Comparison of ENCODE assay signal across 20 cellular contexts in genomic region chrX:119069128-119069527, GRCh38. TPM values are rescaled to one million over a fixed set of nuclear protein-coding genes. Genes with fewer than 3 reads are reported as not detected.
DNase-seq lines count a peak whose midpoint lies in the region; ATAC-seq, FAIRE-seq and TF ChIP-seq lines count a peak whose summit lies in the region.
"Had no signal": no experiment of that assay in that cellular context is flagged by ENCODE, and none has a peak within 500 bp of the region (broad histone marks: within the 10 kb centered on the region; RNA-seq: fewer than 3 reads in every experiment).

No MANE protein-coding gene starts in this region.

- H3K4me3 ChIP-seq in HEK293 (ENCODE audit: low read depth, low read length): no peak overlapping the region
- H3K4me3 ChIP-seq in astrocyte (ENCODE audit: insufficient read depth, low read depth, low read length): no peak overlapping the region
- no peak overlapping the region for H3K4me3 ChIP-seq in esophagus muscularis mucosa
- H3K4me3 ChIP-seq: HAP-1 had no signal

- H3K4me1 Mint-ChIP-seq in activated naive CD4-positive, alpha-beta T cell treated with anti-CD3 and anti-CD28 coated beads for 36 hours (ENCODE audit: low read depth): no peaks in the 10 kb centered on the region
- no peaks in the 10 kb centered on the region for H3K4me1 Mint-ChIP-seq in astrocyte (ENCODE audit: low read depth, unreplicated experiment)
- H3K4me1 Mint-ChIP-seq in stimulated activated naive CD8-positive, alpha-beta T cell treated with anti-CD3 and anti-CD28 coated beads, Interleukin-15, amount 100 ng/mL, for 72 hours: no peaks in the 10 kb centered on the region

- H3K4me3 Mint-ChIP-seq in activated naive CD4-positive, alpha-beta T cell treated with anti-CD3 and anti-CD28 coated beads for 36 hours: no peak overlapping the region
- no peak overlapping the region for H3K4me3 Mint-ChIP-seq in astrocyte (ENCODE audit: unreplicated experiment)
- H3K4me3 Mint-ChIP-seq in stimulated activated naive CD8-positive, alpha-beta T cell treated with anti-CD3 and anti-CD28 coated beads, Interleukin-15, amount 100 ng/mL, for 72 hours: no peak overlapping the region
- H3K4me3 Mint-ChIP-seq: CD14-positive monocyte; CD8-positive, alpha-beta T cell; HFFc6 had no signal

- H3K27me3 ChIP-seq in astrocyte (ENCODE audit: insufficient read depth, low read length) (no peaks in the 10 kb centered on the region), esophagus muscularis mucosa (no peaks in the 10 kb centered on the region)

- no peaks in the 10 kb centered on the region for H3K36me3 Mint-ChIP-seq in activated naive CD4-positive, alpha-beta T cell treated with anti-CD3 and anti-CD28 coated beads, Interleukin-2, amount 50 U/mL, for 72 hours
- H3K36me3 Mint-ChIP-seq in activated naive CD4-positive, alpha-beta T cell treated with anti-CD3 and anti-CD28 coated beads for 36 hours (ENCODE audit: low read depth): no peaks in the 10 kb centered on the region
- peaks cover 2% of the 10 kb centered on the region for H3K36me3 Mint-ChIP-seq in astrocyte (ENCODE audit: low read depth, unreplicated experiment)
- H3K36me3 Mint-ChIP-seq: CD14-positive monocyte; CD8-positive, alpha-beta T cell had no signal

- TF ChIP-seq CTCF in HEK293 (tag by site-specific recombination; IDR thresholded peaks at IDR 0.05) (no peak), astrocyte (IDR thresholded peaks at IDR 0.05; ENCODE audit: insufficient read depth, low read depth, low read length) (no peak), esophagus muscularis mucosa (IDR thresholded peaks at IDR 0.05) (no peak)

- no peaks in the 10 kb centered on the region for H3K27me3 Mint-ChIP-seq in activated naive CD4-positive, alpha-beta T cell treated with anti-CD3 and anti-CD28 coated beads for 36 hours (ENCODE audit: low read depth)
- H3K27me3 Mint-ChIP-seq in astrocyte (ENCODE audit: low read depth, unreplicated experiment): peaks cover under 1% of the 10 kb centered on the region
- H3K27me3 Mint-ChIP-seq in stimulated activated naive CD8-positive, alpha-beta T cell treated with anti-CD3 and anti-CD28 coated beads, Interleukin-15, amount 100 ng/mL, for 72 hours: no peaks in the 10 kb centered on the region

- FAIRE-seq in astrocyte (lab: Jason Lieb, UNC): peak; percentile 9
- FAIRE-seq: D721Med, G401.6, H1, HTR-8/SVneo had no signal

- no peak for TF ChIP-seq POLR2A in esophagus muscularis mucosa (IDR thresholded peaks at IDR 0.05; ENCODE audit: low read depth)

- 64% methylated on average over 1 of the region's 1 CpG for WGBS in esophagus muscularis mucosa

- DNase-seq in activated naive CD4-positive, alpha-beta T cell treated with anti-CD3 and anti-CD28 coated beads, Interleukin-2, amount 50 U/mL, for 72 hours (ENCODE audit: low spot score in 2 of 2): no peak
- no peak for DNase-seq in activated naive CD4-positive, alpha-beta T cell treated with anti-CD3 and anti-CD28 coated beads for 36 hours
- DNase-seq in astrocyte (ENCODE audit: low read depth) (no peak), esophagus muscularis mucosa (ENCODE audit: extremely low spot score) (no peak), ecto neural progenitor cell (ENCODE audit: low spot score) (no peak)
- no peak for DNase-seq in stimulated activated naive CD8-positive, alpha-beta T cell treated with anti-CD3 and anti-CD28 coated beads, Interleukin-15, amount 100 ng/mL, for 72 hours
- DNase-seq: CD8-positive, alpha-beta T cell; COR-L47; DMS153; DMS79 treated with DMSO at 0.1 percent for 48 hours; EL; HFFc6 had no signal

- H3K9me3 ChIP-seq in HEK293 (ENCODE audit: control insufficient read depth, insufficient read depth, low read depth, low read length): no peaks in the 10 kb centered on the region
- no peaks in the 10 kb centered on the region for H3K9me3 ChIP-seq in astrocyte (ENCODE audit: insufficient read depth, low read depth, low read length)
- H3K9me3 ChIP-seq in esophagus muscularis mucosa: no peaks in the 10 kb centered on the region
- H3K9me3 ChIP-seq: HAP-1 had no signal

- H3K36me3 ChIP-seq in HEK293 (ENCODE audit: control insufficient read depth in 2 of 2, insufficient read depth in 1 of 2, low read length in 2 of 2) (no peaks in the 10 kb centered on the region), astrocyte (ENCODE audit: insufficient read depth, low read length) (no peaks in the 10 kb centered on the region), esophagus muscularis mucosa (no peaks in the 10 kb centered on the region)
- H3K36me3 ChIP-seq: HAP-1 had no signal

- CTCF ChIA-PET in activated naive CD4-positive, alpha-beta T cell treated with anti-CD3 and anti-CD28 coated beads for 36 hours (lab: Charles Lee): no interaction called here
- CTCF ChIA-PET in HEK293 (lab: Yijun Ruan, JAX): interaction anchor here (0.7 to 7.7 kb wide), 4 partner anchors 64 to 285 kb away, joined by 3 to 42 read pairs (median 18); no protein-coding TSS in a partner anchor

- H3K27ac ChIP-seq in HEK293 (ENCODE audit: extremely low read depth, low read depth, low read length) (no peak overlapping the region), astrocyte (ENCODE audit: low read depth, low read length) (no peak overlapping the region), esophagus muscularis mucosa (replicated peaks in 1 of 4) (no peak overlapping the region)

- H3K4me1 ChIP-seq in HEK293 (ENCODE audit: control insufficient read depth, insufficient read depth, low read length) (no peaks in the 10 kb centered on the region), astrocyte (ENCODE audit: insufficient read depth, low read length) (no peaks in the 10 kb centered on the region), esophagus muscularis mucosa (peaks cover 0 to 4% (median 2%) of the 10 kb centered on the region in 4 donors)
- H3K4me1 ChIP-seq: HAP-1 had no signal

- POLR2A ChIA-PET in HEK293 (lab: Yijun Ruan, JAX): no interaction called here

- H4K20me1 ChIP-seq in astrocyte (ENCODE audit: insufficient read depth, low read length): no peaks in the 10 kb centered on the region

- H3K9ac ChIP-seq in astrocyte (ENCODE audit: low read length): no peak overlapping the region

- no peak overlapping the region for H3K27ac Mint-ChIP-seq in activated naive CD4-positive, alpha-beta T cell treated with anti-CD3 and anti-CD28 coated beads, Interleukin-2, amount 50 U/mL, for 72 hours
- no peak overlapping the region for H3K27ac Mint-ChIP-seq in activated naive CD4-positive, alpha-beta T cell treated with anti-CD3 and anti-CD28 coated beads for 36 hours
- H3K27ac Mint-ChIP-seq in astrocyte (ENCODE audit: unreplicated experiment): no peak overlapping the region
- no peak overlapping the region for H3K27ac Mint-ChIP-seq in stimulated activated naive CD8-positive, alpha-beta T cell treated with anti-CD3 and anti-CD28 coated beads, Interleukin-15, amount 100 ng/mL, for 72 hours
- H3K27ac Mint-ChIP-seq: CD14-positive monocyte; CD8-positive, alpha-beta T cell; HFFc6 had no signal

- H3K9me3 Mint-ChIP-seq in activated naive CD4-positive, alpha-beta T cell treated with anti-CD3 and anti-CD28 coated beads, Interleukin-2, amount 50 U/mL, for 72 hours: no peaks in the 10 kb centered on the region
- H3K9me3 Mint-ChIP-seq in activated naive CD4-positive, alpha-beta T cell treated with anti-CD3 and anti-CD28 coated beads for 36 hours: no peaks in the 10 kb centered on the region
- no peaks in the 10 kb centered on the region for H3K9me3 Mint-ChIP-seq in astrocyte (ENCODE audit: unreplicated experiment)
- H3K9me3 Mint-ChIP-seq in stimulated activated naive CD8-positive, alpha-beta T cell treated with anti-CD3 and anti-CD28 coated beads, Interleukin-15, amount 100 ng/mL, for 72 hours: no peaks in the 10 kb centered on the region
- H3K9me3 Mint-ChIP-seq: CD14-positive monocyte; CD8-positive, alpha-beta T cell; HFFc6 had no signal

- TF ChIP-seq EP300 in esophagus muscularis mucosa (IDR thresholded peaks at IDR 0.05): no peak

- no peak overlapping the region for H3K4me2 ChIP-seq in astrocyte (ENCODE audit: low read length)

- H3K79me2 ChIP-seq in astrocyte (ENCODE audit: insufficient read depth, low read length): no peaks in the 10 kb centered on the region

- H2AFZ ChIP-seq in astrocyte (ENCODE audit: low read depth, low read length): no peak overlapping the region

- ATAC-seq in activated naive CD4-positive, alpha-beta T cell treated with anti-CD3 and anti-CD28 coated beads, Interleukin-2, amount 50 U/mL, for 72 hours: peak; percentile 52 to 82
- ATAC-seq in stimulated activated naive CD8-positive, alpha-beta T cell treated with anti-CD3 and anti-CD28 coated beads, Interleukin-15, amount 100 ng/mL, for 72 hours: peak; percentile 85
- ATAC-seq: CD8-positive, alpha-beta T cell had no signal

- intact Hi-C loops in activated naive CD4-positive, alpha-beta T cell treated with anti-CD3 and anti-CD28 coated beads for 36 hours (cut with micrococcal nuclease): no loop called here
- intact Hi-C loops in esophagus muscularis mucosa (cut with DNase I): loop anchor here (10.0 kb wide), 1 partner anchor 64 kb away; no protein-coding TSS in a partner anchor

TF ChIP-seq in HEK293, 187 proteins besides CTCF, POLR2A, EP300 and RAD21 (continues in another document):
- no peak for TF ChIP-seq ZNF629 (tag by site-specific recombination; IDR thresholded peaks at IDR 0.05)
- peak; percentile 23; the same call in 1 of the 2 replicates for TF ChIP-seq PRDM1 (tag by site-specific recombination; IDR thresholded peaks at IDR 0.05)
- TF ChIP-seq ZNF223 (tag by site-specific recombination; IDR thresholded peaks at IDR 0.05): no peak

RNA-seq across cellular contexts. Expression of gene CT47C1, which starts 3.7 kb away (rescaled TPM):
- total RNA-seq in activated naive CD4-positive, alpha-beta T cell treated with anti-CD3 and anti-CD28 coated beads, Interleukin-2, amount 50 U/mL, for 72 hours: not detected
- not detected for total RNA-seq in activated naive CD4-positive, alpha-beta T cell treated with anti-CD3 and anti-CD28 coated beads for 36 hours
- total RNA-seq in astrocyte: not detected in 2 replicates
- total RNA-seq in esophagus muscularis mucosa: not detected
- total RNA-seq: A673; CD8-positive, alpha-beta T cell; H1; HFFc6 had no signal

RNA-seq across cellular contexts. Expression of gene KIAA1210, which starts 58.5 kb away (rescaled TPM):
- not detected for total RNA-seq in activated naive CD4-positive, alpha-beta T cell treated with anti-CD3 and anti-CD28 coated beads, Interleukin-2, amount 50 U/mL, for 72 hours
- not detected for total RNA-seq in activated naive CD4-positive, alpha-beta T cell treated with anti-CD3 and anti-CD28 coated beads for 36 hours
- total RNA-seq in astrocyte (not detected in 2 replicates), esophagus muscularis mucosa (not detected)
- total RNA-seq: A673; CD8-positive, alpha-beta T cell; H1; HFFc6 had no signal
